ENCODE assay signal across 7 cellular contexts in the genomic region with DNA sequence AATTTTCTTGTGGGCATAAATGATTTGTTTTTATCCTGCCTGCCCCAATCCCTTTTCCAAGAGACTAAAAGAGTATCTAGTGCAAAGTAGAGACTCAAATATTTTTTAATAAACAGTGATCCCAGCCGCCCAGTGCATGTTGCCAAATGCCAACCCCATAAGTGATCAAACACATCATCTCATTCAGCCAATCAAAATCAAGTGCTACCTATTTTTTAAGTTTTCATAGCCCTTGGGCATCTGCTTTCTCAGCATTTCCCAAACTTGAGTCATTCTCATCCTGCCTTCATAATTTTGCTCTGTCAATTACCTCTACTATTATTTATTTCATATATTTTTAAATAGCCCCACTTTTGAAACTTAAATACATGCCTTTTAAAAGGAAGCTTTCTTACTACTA. TPM values are rescaled to one million over a fixed set of nuclear protein-coding genes. Genes with fewer than 3 reads are reported as not detected.
"Had no signal": no experiment of that assay in that cellular context is flagged by ENCODE, and none has a peak within 500 bp of the region (broad histone marks: within the 10 kb centered on the region; RNA-seq: fewer than 3 reads in every experiment).

No MANE protein-coding gene starts in this region.

RNA-seq across cellular contexts. Expression of a gene that starts 27.4 kb away (rescaled TPM):
- total RNA-seq: activated CD4-positive, alpha-beta memory T cell treated with anti-CD3 and anti-CD28 coated beads for 36 hours; activated CD4-positive, alpha-beta T cell treated with anti-CD3 and anti-CD28 coated beads, Interleukin-2, amount 10 ng/mL, durations not matched to agents 24 days and 14 days; activated CD8-positive, alpha-beta T cell treated with anti-CD3 and anti-CD28 coated beads for 36 hours; activated naive CD4-positive, alpha-beta T cell treated with anti-CD3 and anti-CD28 coated beads for 36 hours; activated naive CD4-positive, alpha-beta T cell treated with anti-CD3 and anti-CD28 coated beads, Interleukin-2, amount 50 U/mL, for 72 hours; cardiac septum had no signal
- polyA plus RNA-seq: aorta had no signal
